1 cellular context compared by ENCODE assay signal in the genomic region with DNA sequence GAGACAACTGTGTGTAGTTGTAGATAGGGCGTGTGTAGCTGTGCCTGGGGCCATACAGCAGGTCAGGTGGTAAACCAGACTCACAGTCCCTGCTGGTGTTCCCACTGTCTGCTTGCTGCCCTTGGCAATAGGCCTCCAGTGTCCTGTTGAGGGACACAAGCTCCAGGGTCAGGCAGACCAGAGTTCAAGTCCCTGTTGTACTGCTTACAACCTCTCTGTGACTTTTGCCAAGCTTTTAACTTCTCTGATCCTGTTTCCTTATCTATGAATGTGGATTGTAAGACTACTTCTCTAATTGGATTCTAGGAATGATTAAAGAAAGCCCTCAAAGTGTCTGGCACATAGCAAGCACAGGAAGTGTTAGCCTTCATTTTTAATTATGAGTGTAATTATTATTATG.
TF ChIP-seq lines count a peak whose summit lies in the region.

No MANE protein-coding gene starts in this region.

TF ChIP-seq in K562, 482 proteins besides CTCF, POLR2A, EP300 and RAD21 (continued from another document):
- TF ChIP-seq, protein P1, sequence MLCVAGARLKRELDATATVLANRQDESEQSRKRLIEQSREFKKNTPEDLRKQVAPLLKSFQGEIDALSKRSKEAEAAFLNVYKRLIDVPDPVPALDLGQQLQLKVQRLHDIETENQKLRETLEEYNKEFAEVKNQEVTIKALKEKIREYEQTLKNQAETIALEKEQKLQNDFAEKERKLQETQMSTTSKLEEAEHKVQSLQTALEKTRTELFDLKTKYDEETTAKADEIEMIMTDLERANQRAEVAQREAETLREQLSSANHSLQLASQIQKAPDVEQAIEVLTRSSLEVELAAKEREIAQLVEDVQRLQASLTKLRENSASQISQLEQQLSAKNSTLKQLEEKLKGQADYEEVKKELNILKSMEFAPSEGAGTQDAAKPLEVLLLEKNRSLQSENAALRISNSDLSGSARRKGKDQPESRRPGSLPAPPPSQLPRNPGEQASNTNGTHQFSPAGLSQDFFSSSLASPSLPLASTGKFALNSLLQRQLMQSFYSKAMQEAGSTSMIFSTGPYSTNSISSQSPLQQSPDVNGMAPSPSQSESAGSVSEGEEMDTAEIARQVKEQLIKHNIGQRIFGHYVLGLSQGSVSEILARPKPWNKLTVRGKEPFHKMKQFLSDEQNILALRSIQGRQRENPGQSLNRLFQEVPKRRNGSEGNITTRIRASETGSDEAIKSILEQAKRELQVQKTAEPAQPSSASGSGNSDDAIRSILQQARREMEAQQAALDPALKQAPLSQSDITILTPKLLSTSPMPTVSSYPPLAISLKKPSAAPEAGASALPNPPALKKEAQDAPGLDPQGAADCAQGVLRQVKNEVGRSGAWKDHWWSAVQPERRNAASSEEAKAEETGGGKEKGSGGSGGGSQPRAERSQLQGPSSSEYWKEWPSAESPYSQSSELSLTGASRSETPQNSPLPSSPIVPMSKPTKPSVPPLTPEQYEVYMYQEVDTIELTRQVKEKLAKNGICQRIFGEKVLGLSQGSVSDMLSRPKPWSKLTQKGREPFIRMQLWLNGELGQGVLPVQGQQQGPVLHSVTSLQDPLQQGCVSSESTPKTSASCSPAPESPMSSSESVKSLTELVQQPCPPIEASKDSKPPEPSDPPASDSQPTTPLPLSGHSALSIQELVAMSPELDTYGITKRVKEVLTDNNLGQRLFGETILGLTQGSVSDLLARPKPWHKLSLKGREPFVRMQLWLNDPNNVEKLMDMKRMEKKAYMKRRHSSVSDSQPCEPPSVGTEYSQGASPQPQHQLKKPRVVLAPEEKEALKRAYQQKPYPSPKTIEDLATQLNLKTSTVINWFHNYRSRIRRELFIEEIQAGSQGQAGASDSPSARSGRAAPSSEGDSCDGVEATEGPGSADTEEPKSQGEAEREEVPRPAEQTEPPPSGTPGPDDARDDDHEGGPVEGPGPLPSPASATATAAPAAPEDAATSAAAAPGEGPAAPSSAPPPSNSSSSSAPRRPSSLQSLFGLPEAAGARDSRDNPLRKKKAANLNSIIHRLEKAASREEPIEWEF (CRISPR knock-in tag; IDR thresholded peaks at IDR 0.05): no peak
- no peak for TF ChIP-seq ZNF354B (CRISPR knock-in tag; IDR thresholded peaks at IDR 0.05)
- TF ChIP-seq SLC30A9 (CRISPR knock-in tag; IDR thresholded peaks at IDR 0.05): no peak
- no peak for TF ChIP-seq MTA1 (IDR thresholded peaks at IDR 0.05; ENCODE audit: borderline replicate concordance)
